ENCODE assay signal across 8 cellular contexts in genomic region chr12:93741741-93742085, GRCh38.
DNase-seq lines count a peak whose midpoint lies in the region; ATAC-seq and TF ChIP-seq lines count a peak whose summit lies in the region.

No MANE protein-coding gene starts in this region.

- no peaks in the 10 kb centered on the region for H3K9me3 ChIP-seq in AG04450 (ENCODE audit: control insufficient read depth, insufficient read depth, low read length)

- DNase-seq in AG04450 (ENCODE audit: low read depth, low spot score) (no peak), fibroblast of villous mesenchyme (ENCODE audit: low read depth) (peak; percentile 63), omental fat pad (ENCODE audit: low spot score) (no peak), EL (no peak), NCI-H1694 (lab: John Stamatoyannopoulos, UW) (no peak)
- peak; percentile 5 for DNase-seq in activated CD4-positive, alpha-beta T cell treated with anti-CD3 and anti-CD28 coated beads, Interleukin-2, amount 50 U/mL, for 1 hour

- TF ChIP-seq CTCF in AG04450 (IDR thresholded peaks at IDR 0.05; ENCODE audit: low read depth, low read length) (no peak), fibroblast of villous mesenchyme (IDR thresholded peaks at IDR 0.05; ENCODE audit: insufficient read depth, low read depth, low read length) (no peak), omental fat pad (IDR thresholded peaks at IDR 0.05) (no peak)

- peak; percentile 17 for ATAC-seq in GM18870 (IDR thresholded peaks at IDR 0.05; ENCODE audit: unreplicated experiment)
- peak; percentile 12 for ATAC-seq in HG03342 (IDR thresholded peaks at IDR 0.05; ENCODE audit: unreplicated experiment)
- ATAC-seq in omental fat pad (ENCODE audit: low FRiP score) = peak; percentile 1

- POLR2A ChIA-PET in AG04450 (lab: Yijun Ruan, JAX) = interaction anchor here (0.5 to 1.4 kb wide), 3 partner anchors 10 to 169 kb away, joined by 3 to 5 read pairs (median 3); partner anchors contain the start of gene SOCS2

- peak overlapping the region; percentile 70 for H3K27ac ChIP-seq in AG04450 (ENCODE audit: low read depth, low read length)

- CTCF ChIA-PET in AG04450 (lab: Charles Lee) = interaction anchor here (0.6 to 3.5 kb wide), 13 partner anchors 9 to 361 kb away, joined by 3 to 21 read pairs (median 5); partner anchors contain the start of gene SOCS2

- H3K4me3 ChIP-seq in AG04450 (ENCODE audit: low read depth, low read length) (peak overlapping the region; percentile 69), fibroblast of villous mesenchyme (ENCODE audit: low read depth, low read length) (peak overlapping the region; percentile 71)

- H3K27me3 ChIP-seq in AG04450 (ENCODE audit: control insufficient read depth, insufficient read depth, low read length) = no peaks in the 10 kb centered on the region

Comparison
In these comparisons a context has a peak if more than half of its experiments do, and no peak if none do; other contexts are left out.
1. DNase-seq: peak in activated CD4-positive, alpha-beta T cell treated with anti-CD3 and anti-CD28 coated beads, Interleukin-2, amount 50 U/mL, for 1 hour (single experiment) and fibroblast of villous mesenchyme (single experiment); none in AG04450 (single experiment), omental fat pad (single experiment), EL (single experiment) and NCI-H1694 (single experiment).
2. Peak in every context shown above with its lines, with median percentiles within 50 percentile points of each other: ATAC-seq.